8 cellular contexts compared by ENCODE assay signal in genomic region chr3:169812124-169812843, GRCh38. TPM values are rescaled to one million over a fixed set of nuclear protein-coding genes. Genes with fewer than 3 reads are reported as not detected.
DNase-seq lines count a peak whose midpoint lies in the region; ATAC-seq and TF ChIP-seq lines count a peak whose summit lies in the region.

No MANE protein-coding gene starts in this region.

- H3K79me2 ChIP-seq in hepatocyte: no peaks in the 10 kb centered on the region

- intact Hi-C loops in aorta (cut with DNase I): no loop called here

- H3K9me3 ChIP-seq in HUES6 (ENCODE audit: control insufficient read depth, insufficient read depth, low read depth, low read length) (peaks cover 8% of the 10 kb centered on the region), hepatocyte (ENCODE audit: low read depth) (peaks cover 10% of the 10 kb centered on the region), aorta (ENCODE audit: control insufficient read depth, low read length) (no peaks in the 10 kb centered on the region)

- ATAC-seq in GM21423 (IDR thresholded peaks at IDR 0.05; ENCODE audit: unreplicated experiment): peak; percentile 60
- ATAC-seq in aorta (ENCODE audit: low FRiP score): peak; percentile 92

- H3K27me3 ChIP-seq in HUES6 (ENCODE audit: control insufficient read depth, insufficient read depth, low read length) (peaks cover 4% of the 10 kb centered on the region; the same call in 1 of the 2 replicates), hepatocyte (no peaks in the 10 kb centered on the region), aorta (ENCODE audit: control insufficient read depth in 1 of 2, insufficient read depth in 2 of 2, low read length in 1 of 2) (no peaks in the 10 kb centered on the region)

- peak overlapping the region; percentile 96 for H2AFZ ChIP-seq in hepatocyte

- H3K27ac ChIP-seq in HUES6 (ENCODE audit: low read depth, low read length) (peak overlapping the region; percentile 21; the same call in 1 of the 2 replicates), hepatocyte (peak overlapping the region; percentile 71), aorta (ENCODE audit: low read depth in 1 of 2, low read length in 2 of 2) (peak overlapping the region in 1 of 2 donors; percentile 79)

- peak overlapping the region; percentile 93 for H3K4me2 ChIP-seq in hepatocyte

- DNase-seq in DMS53 treated with DMSO at 0.1 percent for 48 hours (lab: John Stamatoyannopoulos, UW; ENCODE audit: unreplicated experiment) (peak; percentile 62), SK-MEL-5 (ENCODE audit: low read depth, low spot score) (peak; percentile 25), amygdala (lab: John Stamatoyannopoulos, UW) (peak in 44 of 56 donors; percentile 10 to 70 (median 48)), hepatocyte (ENCODE audit: low spot score) (peak; percentile 82), putamen (ENCODE audit: low spot score) (peak; percentile 45), aorta (peak; percentile 79 to 90)

- H3K36me3 ChIP-seq in HUES6 (ENCODE audit: control insufficient read depth, insufficient read depth, low read length) (peaks cover under 1% of the 10 kb centered on the region; the same call in 1 of the 2 replicates), hepatocyte (replicated peaks; ENCODE audit: insufficient read depth, low read depth) (no peaks in the 10 kb centered on the region), aorta (ENCODE audit: control insufficient read depth in 1 of 2, insufficient read depth in 2 of 2, low read length in 1 of 2) (no peaks in the 10 kb centered on the region)

- no peaks in the 10 kb centered on the region for H3K9me2 ChIP-seq in hepatocyte (replicated peaks; ENCODE audit: insufficient read depth)

- WGBS in hepatocyte (ENCODE audit: low lambda C conversion rate, missing lambda C conversion rate): 14% methylated on average over 56 of the region's 59 CpGs
- 1% methylated on average over 45 to 59 of the region's 59 CpGs for WGBS in aorta, 2 donors

- peak overlapping the region; percentile 71 for H3K4me3 ChIP-seq in HUES6 (ENCODE audit: low read depth, low read length)
- peak overlapping the region; percentile 38 for H3K4me3 ChIP-seq in hepatocyte
- H3K4me3 ChIP-seq in aorta (ENCODE audit: low read length in 2 of 2): peak overlapping the region; percentile 60 to 81

- H3K9ac ChIP-seq in HUES6 (ENCODE audit: low read length): peak overlapping the region; percentile 49

- no peak for TF ChIP-seq CTCF in hepatocyte (IDR thresholded peaks at IDR 0.05; ENCODE audit: poor library complexity)

- H3K4me1 ChIP-seq in HUES6 (ENCODE audit: control insufficient read depth, insufficient read depth, low read length) (peaks cover 5% of the 10 kb centered on the region), hepatocyte (ENCODE audit: insufficient read depth) (peaks cover 7% of the 10 kb centered on the region), aorta (ENCODE audit: control insufficient read depth in 1 of 2, insufficient read depth in 2 of 2, low read length in 2 of 2) (no peaks in the 10 kb centered on the region)

- in situ Hi-C loops in SK-MEL-5 (cut with HindIII; ENCODE audit: low pct_unique_long_range_greater_than_20kb, low sequenced_read_pairs): no loop called here

- no peaks in the 10 kb centered on the region for H4K20me1 ChIP-seq in hepatocyte (ENCODE audit: insufficient read depth, poor library complexity, severe bottlenecking)

RNA-seq across cellular contexts. Expression of gene LRRIQ4, which starts 0.4 kb away (rescaled TPM):
- not detected in 2 replicates for total RNA-seq in SK-MEL-5 (2014; rRNA removed; shearing (Covaris generic))
- polyA plus RNA-seq in SK-MEL-5 (2015; cell fraction: cytosol; rRNA removed): not detected in 2 replicates
- polyA plus RNA-seq in SK-MEL-5 (2015; cell fraction: nucleus; rRNA removed): not detected in 2 replicates
- total RNA-seq in hepatocyte: not detected in 2 replicates
- not detected in 2 replicates for polyA plus RNA-seq in hepatocyte
- not detected for total RNA-seq in aorta
- polyA plus RNA-seq in aorta: not detected

RNA-seq across cellular contexts. Expression of gene LRRC34, which starts 0.4 kb away (rescaled TPM):
- 4.9 and 6.5 TPM in 2 replicates for total RNA-seq in SK-MEL-5 (2014; rRNA removed; shearing (Covaris generic))
- 2.3 and 4.0 TPM in 2 replicates for polyA plus RNA-seq in SK-MEL-5 (2015; cell fraction: cytosol; rRNA removed)
- polyA plus RNA-seq in SK-MEL-5 (2015; cell fraction: nucleus; rRNA removed): 8.4 and 21.9 TPM in 2 replicates
- total RNA-seq in hepatocyte (0.97 and 1.0 TPM in 2 replicates), aorta (1 to 10 TPM; 1.0 to 5.9 TPM)
- polyA plus RNA-seq in hepatocyte (0.50 TPM in 1 of 2 replicates, not detected in the other), aorta (1 to 10 TPM; 3.9 to 5.3 TPM)

RNA-seq across cellular contexts. Expression of gene MYNN, which starts 39.1 kb away (rescaled TPM):
- total RNA-seq in SK-MEL-5 (2014; rRNA removed; shearing (Covaris generic)): 15.2 and 15.9 TPM in 2 replicates
- 6.2 and 7.7 TPM in 2 replicates for polyA plus RNA-seq in SK-MEL-5 (2015; cell fraction: cytosol; rRNA removed)
- 30.2 and 40.6 TPM in 2 replicates for polyA plus RNA-seq in SK-MEL-5 (2015; cell fraction: nucleus; rRNA removed)
- total RNA-seq in hepatocyte (19.7 and 23.4 TPM in 2 replicates), aorta (10 to 100 TPM; 14.6 to 16.4 TPM)
- polyA plus RNA-seq in hepatocyte (6.8 and 9.0 TPM in 2 replicates), aorta (10 to 100 TPM; 10.6 to 11.6 TPM)

RNA-seq across cellular contexts. Expression of gene ACTRT3, which starts 42.9 kb away (rescaled TPM):
- total RNA-seq in SK-MEL-5 (2014; rRNA removed; shearing (Covaris generic)): 0.24 TPM in 1 of 2 replicates, not detected in the other
- 0.04 TPM in 1 of 2 replicates, not detected in the other for polyA plus RNA-seq in SK-MEL-5 (2015; cell fraction: cytosol; rRNA removed)
- polyA plus RNA-seq in SK-MEL-5 (2015; cell fraction: nucleus; rRNA removed): 0.38 TPM in 1 of 2 replicates, not detected in the other
- total RNA-seq in hepatocyte: 8.3 and 8.7 TPM in 2 replicates
- 6.9 and 7.3 TPM in 2 replicates for polyA plus RNA-seq in hepatocyte
- 1 to 10 TPM; 1.6 to 2.1 TPM for total RNA-seq in aorta
- polyA plus RNA-seq in aorta: 1 to 10 TPM; 1.3 to 3.9 TPM

RNA-seq across cellular contexts. Expression of gene TERC, which starts 47.4 kb away (rescaled TPM):
- 2.5 and 10.4 TPM in 2 replicates for total RNA-seq in SK-MEL-5 (2014; rRNA removed; shearing (Covaris generic))
- not detected in 2 replicates for polyA plus RNA-seq in SK-MEL-5 (2015; cell fraction: cytosol; rRNA removed)
- polyA plus RNA-seq in SK-MEL-5 (2015; cell fraction: nucleus; rRNA removed): not detected in 2 replicates
- 216 and 475 TPM in 2 replicates for total RNA-seq in hepatocyte
- 0.49 and 2.0 TPM in 2 replicates for polyA plus RNA-seq in hepatocyte
- 10 to 100 TPM in 1 of 2 donors, not detected in 1; 12.4 TPM for total RNA-seq in aorta
- polyA plus RNA-seq in aorta: not detected

Comparison
In these comparisons a context has a peak if more than half of its experiments do, and no peak if none do; other contexts are left out.
1. DNase-seq: peak in every context shown above with its lines; median percentile 84 in aorta; 82 in hepatocyte; 62 in DMS53 treated with DMSO at 0.1 percent for 48 hours; 48 in amygdala; 45 in putamen; 25 in SK-MEL-5.